ENCODE assay signal across 9 cellular contexts in the genomic region with DNA sequence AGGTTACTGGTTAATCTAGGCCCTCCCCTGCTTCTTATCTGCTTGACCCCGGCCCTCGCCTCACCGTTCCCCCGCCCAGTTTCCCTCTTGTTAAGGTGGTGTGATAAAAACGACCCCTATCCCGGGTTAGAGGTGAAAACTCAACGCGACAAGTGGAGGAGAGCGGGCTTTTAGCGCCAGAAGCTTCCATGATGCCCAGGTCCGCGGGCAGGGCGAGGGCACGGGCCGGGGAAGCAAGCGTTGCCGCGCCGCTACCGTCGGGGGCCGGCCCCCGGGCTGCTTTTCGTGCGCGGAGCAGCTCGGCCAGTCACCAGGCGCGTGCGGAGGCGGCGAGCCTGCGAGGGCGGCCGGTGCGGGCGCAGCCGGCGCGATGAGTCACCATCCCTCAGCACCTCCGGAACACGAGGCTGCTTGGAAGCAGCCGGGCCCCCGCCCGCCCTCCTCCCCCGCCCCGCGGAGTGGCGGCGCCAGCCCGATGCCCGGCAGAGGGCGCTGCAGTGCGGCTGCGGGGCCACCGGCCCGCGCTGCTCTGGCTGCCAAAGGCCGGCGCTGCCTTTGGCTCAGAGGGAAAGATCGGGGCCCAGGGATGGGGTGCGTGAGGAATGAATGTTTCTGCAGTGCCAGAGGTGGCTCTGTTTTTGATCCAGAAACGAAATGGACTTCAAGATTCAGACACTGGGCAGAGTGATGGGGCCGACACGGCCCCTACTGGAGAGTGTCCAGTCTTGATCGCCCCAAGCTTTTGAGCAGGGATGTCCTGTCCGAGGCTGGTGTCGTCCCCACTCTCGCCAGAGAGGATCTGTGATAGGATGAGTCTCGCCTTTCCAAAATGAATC.
A peak's percentile ranks its signal among the peaks of the same experiment; 100 is the strongest.
DNase-seq lines count a peak whose midpoint lies in the region; ATAC-seq, FAIRE-seq and TF ChIP-seq lines count a peak whose summit lies in the region.
"Had no signal": no experiment of that assay in that cellular context is flagged by ENCODE, and none has a peak within 500 bp of the region (broad histone marks: within the 10 kb centered on the region; RNA-seq: fewer than 3 reads in every experiment).

No MANE protein-coding gene starts in this region.

- H3K9me3 ChIP-seq in RWPE2 (ENCODE audit: severe bottlenecking): no peaks in the 10 kb centered on the region

- no peaks in the 10 kb centered on the region for H3K36me3 ChIP-seq in RWPE2 (ENCODE audit: low read depth)

- peaks cover 7 to 36% (median 17%) of the 10 kb centered on the region in 3 donors for H3K27me3 Mint-ChIP-seq in CD14-positive monocyte (ENCODE audit: low read depth in 3 of 3)

- DNase-seq in CD14-positive monocyte (ENCODE audit: low spot score) (peak; percentile 83), HTR-8/SVneo (ENCODE audit: insufficient read length, low spot score) (peak; percentile 96), RWPE2 (ENCODE audit: low spot score) (peak; percentile 77), activated gamma-delta T cell (lab: John Stamatoyannopoulos, UW) (peak; percentile 78), foreskin fibroblast (peak; percentile 88 to 95), non-pigmented ciliary epithelial cell (ENCODE audit: low read depth) (peak; percentile 37), stromal cell of bone marrow (ENCODE audit: low read depth) (peak; percentile 73)

- ATAC-seq in GM19397 (IDR thresholded peaks at IDR 0.05; ENCODE audit: unreplicated experiment) (peak; percentile 87), RWPE2 (ENCODE audit: low read depth) (peak; percentile 98)

- H3K4me3 Mint-ChIP-seq in CD14-positive monocyte: peak overlapping the region in 1 of 2 donors; percentile 37
- H3K4me3 Mint-ChIP-seq: T-helper 1 cell treated with Interleukin-12 subunit alpha and Interleukin-12 subunit beta and Interleukin-4 antibody, amounts not matched to agents 30 μg/mL and 1 μg/mL, for 36 hours had no signal

- H3K36me3 Mint-ChIP-seq in CD14-positive monocyte: no peaks in the 10 kb centered on the region

- H3K4me3 ChIP-seq in RWPE2 (ENCODE audit: severe bottlenecking) (no peak overlapping the region), foreskin fibroblast (ENCODE audit: low read depth in 1 of 2, low read length in 2 of 2) (peak overlapping the region in 1 of 2 donors; percentile 17)

- no peak overlapping the region for H3K27ac ChIP-seq in RWPE2 (ENCODE audit: poor library complexity, severe bottlenecking)

- H3K27me3 ChIP-seq in RWPE2 (ENCODE audit: insufficient read depth, poor library complexity, severe bottlenecking): no peaks in the 10 kb centered on the region

- H3K27ac Mint-ChIP-seq in CD14-positive monocyte: peak overlapping the region in 6 of 7 donors; percentile 42 to 86 (median 56)
- H3K27ac Mint-ChIP-seq: T-helper 1 cell treated with Interleukin-12 subunit alpha and Interleukin-12 subunit beta and Interleukin-4 antibody, amounts not matched to agents 30 μg/mL and 1 μg/mL, for 36 hours had no signal

- no peaks in the 10 kb centered on the region for H3K4me1 ChIP-seq in RWPE2 (ENCODE audit: insufficient read depth, poor library complexity, severe bottlenecking)

- intact Hi-C loops in CD14-positive monocyte (cut with micrococcal nuclease): loop anchor here (2.0 to 5.0 kb wide), 2 partner anchors 108 to 109 kb away; no protein-coding TSS in a partner anchor

- peak; percentile 100 for FAIRE-seq in HTR-8/SVneo (lab: Jason Lieb, UNC)

- TF ChIP-seq CTCF in CD14-positive monocyte (IDR thresholded peaks at IDR 0.05): peak; percentile 71
- TF ChIP-seq CTCF in RWPE2 (IDR thresholded peaks at IDR 0.05; ENCODE audit: poor library complexity, severe bottlenecking): peak; percentile 85
- TF ChIP-seq CTCF in foreskin fibroblast (IDR thresholded peaks at IDR 0.05; ENCODE audit: low read depth, low read length): peak; percentile 19

- no peaks in the 10 kb centered on the region for H3K9me3 Mint-ChIP-seq in CD14-positive monocyte
- H3K9me3 Mint-ChIP-seq: T-helper 1 cell treated with Interleukin-12 subunit alpha and Interleukin-12 subunit beta and Interleukin-4 antibody, amounts not matched to agents 30 μg/mL and 1 μg/mL, for 36 hours had no signal

- H3K4me1 Mint-ChIP-seq in CD14-positive monocyte: peaks cover 31% of the 10 kb centered on the region

Comparison
In these comparisons a context has a peak if more than half of its experiments do, and no peak if none do; other contexts are left out.
1. DNase-seq: peak in every context shown above with its lines; median percentile 96 in HTR-8/SVneo; 92 in foreskin fibroblast; 83 in CD14-positive monocyte; 78 in activated gamma-delta T cell; 77 in RWPE2; 73 in stromal cell of bone marrow; 37 in non-pigmented ciliary epithelial cell.
2. CTCF ChIP-seq: peak in every context shown above with its lines; median percentile 85 in RWPE2; 71 in CD14-positive monocyte; 19 in foreskin fibroblast.